Comparison of ENCODE assay signal across 30 cellular contexts in genomic region chr7:33842141-33842540, GRCh38.
A peak's percentile ranks its signal among the peaks of the same experiment; 100 is the strongest.
DNase-seq lines count a peak whose midpoint lies in the region; ATAC-seq and TF ChIP-seq lines count a peak whose summit lies in the region.
"Had no signal": no experiment of that assay in that cellular context is flagged by ENCODE, and none has a peak within 500 bp of the region (broad histone marks: within the 10 kb centered on the region; RNA-seq: fewer than 3 reads in every experiment).

No MANE protein-coding gene starts in this region.

- TF ChIP-seq CTCF in left ventricle myocardium inferior (IDR thresholded peaks at IDR 0.05; ENCODE audit: borderline replicate concordance) = no peak

- intact Hi-C loops in left ventricle myocardium inferior (cut with micrococcal nuclease) = no loop called here

- ATAC-seq in activated CD4-positive, CD25-positive, alpha-beta regulatory T cell treated with anti-CD3 and anti-CD28 coated beads, Interleukin-2, amount 50 U/mL, for 24 hours = no peak
- ATAC-seq: esophagus mucosa, heart left ventricle, left lung, T-helper 17 cell, upper lobe of right lung had no signal

- peak; percentile 65 for DNase-seq in DMS153 (lab: John Stamatoyannopoulos, UW)
- no peak for DNase-seq in DMS153 treated with DMSO at 0.1 percent for 48 hours (lab: John Stamatoyannopoulos, UW; ENCODE audit: unreplicated experiment)
- DNase-seq in D341Med (ENCODE audit: low spot score) = peak; percentile 87
- DNase-seq in NCI-H510A (lab: John Stamatoyannopoulos, UW) = peak; percentile 27
- peak; percentile 19 for DNase-seq in amniotic epithelial cell (ENCODE audit: low read depth)
- DNase-seq in left ventricle myocardium inferior = no peak
- DNase-seq in activated effector memory CD4-positive, alpha-beta T cell treated with anti-CD3 and anti-CD28 coated beads, Interleukin-2, amount 50 U/mL, for 16 hours = no peak
- DNase-seq: activated CD4-positive, alpha-beta memory T cell treated with anti-CD3 and anti-CD28 coated beads for 36 hours; activated CD4-positive, CD25-positive, alpha-beta regulatory T cell treated with anti-CD3 and anti-CD28 coated beads, Interleukin-2, amount 50 U/mL, for 72 hours; activated naive CD4-positive, alpha-beta T cell treated with anti-CD3 and anti-CD28 coated beads for 36 hours; Calu3; central memory CD4-positive, alpha-beta T cell; heart left ventricle; islet precursor cell; left lung; MM.1S; small intestine; stimulated activated naive CD4-positive, alpha-beta T cell; T-helper 17 cell; upper lobe of right lung had no signal

- H3K9me3 ChIP-seq in left ventricle myocardium inferior (replicated peaks) = peaks cover 1% of the 10 kb centered on the region
- H3K9me3 ChIP-seq: HAP-1, left lung, upper lobe of right lung had no signal

- H3K36me3 ChIP-seq in left ventricle myocardium inferior = no peaks in the 10 kb centered on the region
- H3K36me3 ChIP-seq: HAP-1, heart left ventricle, left lung, neural progenitor cell, upper lobe of right lung had no signal

- H3K4me3 ChIP-seq in left ventricle myocardium inferior = no peak overlapping the region
- H3K4me3 ChIP-seq: HAP-1, heart left ventricle, left lung, neural progenitor cell, SK-N-MC, upper lobe of right lung had no signal

- no peak overlapping the region for H3K27ac ChIP-seq in left ventricle myocardium inferior (replicated peaks)
- H3K27ac ChIP-seq: 22Rv1, C4-2B, heart left ventricle, HL-60, KMS-11, left lung, neural progenitor cell, RWPE1, upper lobe of right lung had no signal

- no peaks in the 10 kb centered on the region for H3K27me3 ChIP-seq in left ventricle myocardium inferior (ENCODE audit: low read depth)
- H3K27me3 ChIP-seq: heart left ventricle, left lung, neural progenitor cell, upper lobe of right lung had no signal

- no peaks in the 10 kb centered on the region for H3K4me1 ChIP-seq in left ventricle myocardium inferior
- H3K4me1 ChIP-seq: HAP-1, left lung, neural progenitor cell, upper lobe of right lung had no signal

Comparison
In these comparisons a context has a peak if more than half of its experiments do, and no peak if none do; other contexts are left out.
1. DNase-seq: peak in DMS153 (single experiment), D341Med (single experiment), NCI-H510A (single experiment) and amniotic epithelial cell (single experiment); none in DMS153 treated with DMSO at 0.1 percent for 48 hours (single experiment), left ventricle myocardium inferior (single experiment) and activated effector memory CD4-positive, alpha-beta T cell treated with anti-CD3 and anti-CD28 coated beads, Interleukin-2, amount 50 U/mL, for 16 hours (single experiment).